In the genomic region with DNA sequence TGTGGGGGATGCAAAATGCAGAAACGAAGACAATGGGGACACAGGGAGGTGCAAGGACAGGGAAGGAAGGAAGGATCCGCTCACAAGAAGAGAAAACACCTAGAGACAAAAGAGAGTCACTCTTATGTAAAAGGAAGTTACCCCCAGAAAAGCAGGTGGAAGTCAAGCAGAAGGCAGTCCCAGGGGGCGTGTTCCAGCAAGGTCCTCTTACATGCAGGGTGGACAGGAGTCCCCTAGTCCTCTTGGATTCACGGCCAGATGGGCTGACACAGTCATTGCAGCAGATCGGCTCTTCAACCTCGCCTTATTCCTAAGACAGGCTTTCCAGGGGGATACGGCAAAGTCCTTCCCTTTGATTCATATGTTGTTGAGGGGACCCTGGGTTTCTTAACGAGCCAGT, we compare ENCODE assay signal across 19 cellular contexts.
DNase-seq lines count a peak whose midpoint lies in the region; ATAC-seq and TF ChIP-seq lines count a peak whose summit lies in the region.
"Had no signal": no experiment of that assay in that cellular context is flagged by ENCODE, and none has a peak within 500 bp of the region (broad histone marks: within the 10 kb centered on the region; RNA-seq: fewer than 3 reads in every experiment).

No MANE protein-coding gene starts in this region.

- peaks cover 5% of the 10 kb centered on the region for H3K4me1 Mint-ChIP-seq in activated CD8-positive, alpha-beta memory T cell treated with anti-CD3 and anti-CD28 coated beads, Interleukin-2, amount 10 ng/mL, durations not matched to agents 7 days and 5 days
- H3K4me1 Mint-ChIP-seq in progenitor cell of endocrine pancreas (ENCODE audit: low read depth): peaks cover 25% of the 10 kb centered on the region

- H3K9ac ChIP-seq in OCI-LY3 (ENCODE audit: low read length) (no peak overlapping the region), endocrine pancreas (ENCODE audit: control insufficient read depth, insufficient read depth, low read length) (peak overlapping the region; percentile 8)

- peak overlapping the region; percentile 54 for H3K4me3 ChIP-seq in OCI-LY3 (ENCODE audit: low read length)
- peak overlapping the region; percentile 69 for H3K4me3 ChIP-seq in endocrine pancreas (ENCODE audit: control insufficient read depth, insufficient read depth, low read length)
- H3K4me3 ChIP-seq: uterus had no signal

- H3K9me3 ChIP-seq in OCI-LY3 (ENCODE audit: insufficient read depth, low read length) (no peaks in the 10 kb centered on the region), endocrine pancreas (ENCODE audit: control insufficient read depth, low read length) (no peaks in the 10 kb centered on the region)
- H3K9me3 ChIP-seq: uterus had no signal

- intact Hi-C loops in sciatic nerve (cut with DNase I): no loop called here

- no peak overlapping the region for H3K27ac Mint-ChIP-seq in activated CD8-positive, alpha-beta memory T cell treated with anti-CD3 and anti-CD28 coated beads, Interleukin-2, amount 10 ng/mL, durations not matched to agents 7 days and 5 days
- peak overlapping the region; percentile 73 for H3K27ac Mint-ChIP-seq in progenitor cell of endocrine pancreas
- H3K27ac Mint-ChIP-seq: CD4-positive, alpha-beta memory T cell; stimulated activated naive CD8-positive, alpha-beta T cell treated with anti-CD3 and anti-CD28 coated beads, Interleukin-15, Interleukin-2, amounts not matched to agents 100 ng/mL and 50 ng/mL, for 24 hours had no signal

- peak overlapping the region; percentile 64 for H3K4me2 ChIP-seq in OCI-LY3 (ENCODE audit: low read length)

- no peaks in the 10 kb centered on the region for H4K20me1 ChIP-seq in OCI-LY3 (ENCODE audit: insufficient read depth, low read length)

- H3K36me3 ChIP-seq in OCI-LY3 (replicated peaks; ENCODE audit: low read depth, low read length) (no peaks in the 10 kb centered on the region), endocrine pancreas (ENCODE audit: control insufficient read depth, insufficient read depth, low read length) (no peaks in the 10 kb centered on the region)
- H3K36me3 ChIP-seq: uterus had no signal

- H3K36me3 Mint-ChIP-seq in activated CD8-positive, alpha-beta memory T cell treated with anti-CD3 and anti-CD28 coated beads, Interleukin-2, amount 10 ng/mL, durations not matched to agents 7 days and 5 days: no peaks in the 10 kb centered on the region
- no peaks in the 10 kb centered on the region for H3K36me3 Mint-ChIP-seq in progenitor cell of endocrine pancreas (ENCODE audit: insufficient read depth)
- H3K36me3 Mint-ChIP-seq: CD4-positive, alpha-beta memory T cell had no signal

- no peaks in the 10 kb centered on the region for H3K79me2 ChIP-seq in OCI-LY3 (ENCODE audit: low read length)

- H3K27me3 ChIP-seq in OCI-LY3 (ENCODE audit: low read depth, low read length) (no peaks in the 10 kb centered on the region), endocrine pancreas (ENCODE audit: control insufficient read depth, insufficient read depth, low read length) (no peaks in the 10 kb centered on the region)
- H3K27me3 ChIP-seq: uterus had no signal

- no peaks in the 10 kb centered on the region for H3K9me3 Mint-ChIP-seq in activated CD8-positive, alpha-beta memory T cell treated with anti-CD3 and anti-CD28 coated beads, Interleukin-2, amount 10 ng/mL, durations not matched to agents 7 days and 5 days (ENCODE audit: low read depth)
- no peaks in the 10 kb centered on the region for H3K9me3 Mint-ChIP-seq in progenitor cell of endocrine pancreas (ENCODE audit: low read depth)
- H3K9me3 Mint-ChIP-seq: stimulated activated naive CD8-positive, alpha-beta T cell treated with anti-CD3 and anti-CD28 coated beads, Interleukin-15, Interleukin-2, amounts not matched to agents 100 ng/mL and 50 ng/mL, for 24 hours had no signal

- no peak for ATAC-seq in activated CD8-positive, alpha-beta memory T cell treated with anti-CD3 and anti-CD28 coated beads, Interleukin-2, amount 10 ng/mL, durations not matched to agents 7 days and 5 days
- ATAC-seq in HG03520 (IDR thresholded peaks at IDR 0.05; ENCODE audit: unreplicated experiment) (no peak), sciatic nerve (no peak)

- CTCF ChIA-PET in activated CD8-positive, alpha-beta memory T cell treated with anti-CD3 and anti-CD28 coated beads, Interleukin-2, amount 10 ng/mL, durations not matched to agents 7 days and 5 days (lab: Charles Lee): no interaction called here

- H2AFZ ChIP-seq in OCI-LY3 (ENCODE audit: low read depth, low read length): peak overlapping the region; percentile 70; the same call in 1 of the 2 replicates

- peaks cover 2% of the 10 kb centered on the region for H3K27me3 Mint-ChIP-seq in activated CD8-positive, alpha-beta memory T cell treated with anti-CD3 and anti-CD28 coated beads, Interleukin-2, amount 10 ng/mL, durations not matched to agents 7 days and 5 days
- H3K27me3 Mint-ChIP-seq in progenitor cell of endocrine pancreas: no peaks in the 10 kb centered on the region

- H3K4me1 ChIP-seq in OCI-LY3 (ENCODE audit: low read length) (peaks cover 17% of the 10 kb centered on the region), endocrine pancreas (ENCODE audit: control insufficient read depth, insufficient read depth, low read length) (no peaks in the 10 kb centered on the region)
- H3K4me1 ChIP-seq: uterus had no signal

- TF ChIP-seq CTCF in OCI-LY3 (IDR thresholded peaks at IDR 0.05; ENCODE audit: low read depth, low read length) (no peak), progenitor cell of endocrine pancreas (IDR thresholded peaks at IDR 0.05; ENCODE audit: unreplicated experiment) (no peak)

- no peak overlapping the region for H3K27ac ChIP-seq in OCI-LY3 (ENCODE audit: low read length)

- peak overlapping the region; percentile 40 for H3K4me3 Mint-ChIP-seq in activated CD8-positive, alpha-beta memory T cell treated with anti-CD3 and anti-CD28 coated beads, Interleukin-2, amount 10 ng/mL, durations not matched to agents 7 days and 5 days
- H3K4me3 Mint-ChIP-seq in progenitor cell of endocrine pancreas (ENCODE audit: low read depth): no peak overlapping the region
- H3K4me3 Mint-ChIP-seq: CD4-positive, alpha-beta memory T cell; stimulated activated naive CD8-positive, alpha-beta T cell treated with anti-CD3 and anti-CD28 coated beads, Interleukin-15, Interleukin-2, amounts not matched to agents 100 ng/mL and 50 ng/mL, for 24 hours had no signal

- no peak for DNase-seq in activated CD8-positive, alpha-beta memory T cell treated with anti-CD3 and anti-CD28 coated beads, Interleukin-2, amount 10 ng/mL, durations not matched to agents 7 days and 5 days
- DNase-seq in activated CD8-positive, alpha-beta memory T cell treated with anti-CD3 and anti-CD28 coated beads, Interleukin-2, amount 50 U/mL, for 4 hours: no peak
- DNase-seq in progenitor cell of endocrine pancreas (ENCODE audit: low spot score, unreplicated experiment) (no peak), sciatic nerve (ENCODE audit: low spot score) (no peak), cerebellum (ENCODE audit: low spot score) (no peak)
- DNase-seq: activated CD8-positive, alpha-beta memory T cell treated with anti-CD3 and anti-CD28 coated beads, Interleukin-2, amount 50 U/mL, for 48 hours; activated naive CD4-positive, alpha-beta T cell treated with Interleukin-2 at 50 U/mL for 16 hours; CD4-positive, alpha-beta memory T cell; EL; Karpas-422; NCI-H187; NCI-H446 treated with DMSO at 0.1 percent for 48 hours; SIG-M5; T-helper 9 cell; uterus had no signal
